Comparison of ENCODE assay signal across 20 cellular contexts in genomic region chr5:99621772-99622681, GRCh38.
DNase-seq lines count a peak whose midpoint lies in the region; ATAC-seq and TF ChIP-seq lines count a peak whose summit lies in the region.
"Had no signal": no experiment of that assay in that cellular context is flagged by ENCODE, and none has a peak within 500 bp of the region (broad histone marks: within the 10 kb centered on the region; RNA-seq: fewer than 3 reads in every experiment).

No MANE protein-coding gene starts in this region.

- H3K36me3 ChIP-seq in GM23338 (ENCODE audit: insufficient read depth) = no peaks in the 10 kb centered on the region
- no peaks in the 10 kb centered on the region for H3K36me3 ChIP-seq in SJCRH30
- H3K36me3 ChIP-seq in neural progenitor cell = no peaks in the 10 kb centered on the region
- H3K36me3 ChIP-seq: HAP-1 had no signal

- no peaks in the 10 kb centered on the region for H3K79me2 ChIP-seq in GM23338 (replicated peaks; ENCODE audit: insufficient read depth)
- no peaks in the 10 kb centered on the region for H3K79me2 ChIP-seq in neural progenitor cell (ENCODE audit: low read depth)

- H3K27me3 ChIP-seq in GM23338 (ENCODE audit: insufficient read depth) (no peaks in the 10 kb centered on the region), SJCRH30 (no peaks in the 10 kb centered on the region), neural progenitor cell (no peaks in the 10 kb centered on the region)

- H3F3A ChIP-seq in GM23338 (replicated peaks; ENCODE audit: low read depth) = no peaks in the 10 kb centered on the region
- no peaks in the 10 kb centered on the region for H3F3A ChIP-seq in neural progenitor cell (ENCODE audit: low read depth)

- H3K36me3 Mint-ChIP-seq in GM23338 (ENCODE audit: low read depth) = no peaks in the 10 kb centered on the region
- no peaks in the 10 kb centered on the region for H3K36me3 Mint-ChIP-seq in neural progenitor cell
- H3K36me3 Mint-ChIP-seq: IgD-negative memory B cell had no signal

- H3K4me3 Mint-ChIP-seq in GM23338 (no peak overlapping the region), neural progenitor cell (no peak overlapping the region)
- H3K4me3 Mint-ChIP-seq: IgD-negative memory B cell had no signal

- H3K9ac ChIP-seq in neural progenitor cell = no peak overlapping the region

- H3K9me3 Mint-ChIP-seq in GM23338 (no peaks in the 10 kb centered on the region), neural progenitor cell (no peaks in the 10 kb centered on the region)

- TF ChIP-seq CTCF in GM23338 (conservative IDR thresholded peaks at IDR 0.05; ENCODE audit: low read depth in 2 of 2) (no peak), neural progenitor cell (IDR thresholded peaks at IDR 0.05) (no peak)

- ATAC-seq in GM23338 (peak; percentile 68), GM18870 (IDR thresholded peaks at IDR 0.05; ENCODE audit: unreplicated experiment) (no peak)

- no peak overlapping the region for H3K27ac ChIP-seq in GM23338 (ENCODE audit: low read depth)
- peak overlapping the region; percentile 65 for H3K27ac ChIP-seq in SJCRH30
- H3K27ac ChIP-seq in neural progenitor cell = no peak overlapping the region
- H3K27ac ChIP-seq: C4-2B, HL-60, PC-9, SK-N-MC had no signal

- H3K4me1 ChIP-seq in GM23338 (ENCODE audit: insufficient read depth) (no peaks in the 10 kb centered on the region), SJCRH30 (peaks cover 3% of the 10 kb centered on the region; the same call in 1 of the 2 replicates), neural progenitor cell (no peaks in the 10 kb centered on the region)
- H3K4me1 ChIP-seq: HAP-1 had no signal

- H3K4me3 ChIP-seq in GM23338 = no peak overlapping the region
- H3K4me3 ChIP-seq in SJCRH30 = peak overlapping the region; percentile 33
- H3K4me3 ChIP-seq in neural progenitor cell = no peak overlapping the region
- H3K4me3 ChIP-seq: HAP-1, PC-9, SK-N-MC had no signal

- no peak overlapping the region for H3K27ac Mint-ChIP-seq in GM23338
- no peak overlapping the region for H3K27ac Mint-ChIP-seq in neural progenitor cell
- H3K27ac Mint-ChIP-seq: IgD-negative memory B cell had no signal

- H3K27me3 Mint-ChIP-seq in GM23338 (ENCODE audit: insufficient read depth, low read depth, poor library complexity) (peaks cover 4% of the 10 kb centered on the region), neural progenitor cell (ENCODE audit: insufficient read depth, low read depth) (no peaks in the 10 kb centered on the region)
- H3K27me3 Mint-ChIP-seq: IgD-negative memory B cell had no signal

- DNase-seq in DMS53 (lab: John Stamatoyannopoulos, UW) (peak; percentile 20), DMS53 treated with DMSO at 0.1 percent for 48 hours (lab: John Stamatoyannopoulos, UW; ENCODE audit: unreplicated experiment) (no peak), GM23338 (ENCODE audit: low spot score) (peak; percentile 22), SJCRH30 (peak; percentile 87 to 90), neural progenitor cell (ENCODE audit: low spot score) (no peak), H4 (ENCODE audit: low spot score) (no peak), NCI-H1105 treated with DMSO at 0.1 percent for 48 hours (lab: John Stamatoyannopoulos, UW) (no peak)
- DNase-seq: 8988T, DMS153, Kasumi-1, NCI-H1105, NCI-H187 treated with DMSO at 0.1 percent for 48 hours, NCI-H510A treated with DMSO at 0.1 percent for 48 hours, PC-9 had no signal

- no peaks in the 10 kb centered on the region for H3K9me3 ChIP-seq in SJCRH30 (replicated peaks)
- no peaks in the 10 kb centered on the region for H3K9me3 ChIP-seq in neural progenitor cell (ENCODE audit: low read depth)
- H3K9me3 ChIP-seq: HAP-1 had no signal

- no peaks in the 10 kb centered on the region for H4K20me1 ChIP-seq in GM23338 (replicated peaks; ENCODE audit: insufficient read depth)
- H4K20me1 ChIP-seq in neural progenitor cell (ENCODE audit: low read depth) = no peaks in the 10 kb centered on the region

- H3K9me2 ChIP-seq in GM23338 (ENCODE audit: insufficient read depth) = no peaks in the 10 kb centered on the region

- H3K4me1 Mint-ChIP-seq in GM23338 = no peaks in the 10 kb centered on the region; the same call in 2 of the 3 replicates
- H3K4me1 Mint-ChIP-seq in neural progenitor cell = no peaks in the 10 kb centered on the region
- H3K4me1 Mint-ChIP-seq: IgD-negative memory B cell had no signal

- H2AFZ ChIP-seq in GM23338 = peak overlapping the region; percentile 85
- H2AFZ ChIP-seq in neural progenitor cell (replicated peaks) = peak overlapping the region; percentile 18
- H2AFZ ChIP-seq: PC-9 had no signal

- H3K4me2 ChIP-seq in GM23338 (no peak overlapping the region), neural progenitor cell (no peak overlapping the region)
- H3K4me2 ChIP-seq: PC-9 had no signal

TF ChIP-seq in GM23338, 12 proteins besides CTCF, POLR2A, EP300 and RAD21 (continues in another document):
- TF ChIP-seq ZNF462 (CRISPR knock-in tag; IDR thresholded peaks at IDR 0.05) = no peak
- TF ChIP-seq ETS1 (IDR thresholded peaks at IDR 0.05) = no peak
- no peak for TF ChIP-seq JUNB (IDR thresholded peaks at IDR 0.05; ENCODE audit: unreplicated experiment)
- no peak for TF ChIP-seq EZH2phosphoT487 (IDR thresholded peaks at IDR 0.05; ENCODE audit: unreplicated experiment)
- no peak for TF ChIP-seq ZNF114 (CRISPR knock-in tag; IDR thresholded peaks at IDR 0.05)

Comparison
In these comparisons a context has a peak if more than half of its experiments do, and no peak if none do; other contexts are left out.
1. DNase-seq: peak in DMS53 (single experiment), GM23338 (single experiment) and SJCRH30 (2 of 2); none in DMS53 treated with DMSO at 0.1 percent for 48 hours (single experiment), neural progenitor cell (single experiment), H4 (single experiment) and NCI-H1105 treated with DMSO at 0.1 percent for 48 hours (single experiment).